ENCODE assay signal across 1 cellular context in the genomic region with DNA sequence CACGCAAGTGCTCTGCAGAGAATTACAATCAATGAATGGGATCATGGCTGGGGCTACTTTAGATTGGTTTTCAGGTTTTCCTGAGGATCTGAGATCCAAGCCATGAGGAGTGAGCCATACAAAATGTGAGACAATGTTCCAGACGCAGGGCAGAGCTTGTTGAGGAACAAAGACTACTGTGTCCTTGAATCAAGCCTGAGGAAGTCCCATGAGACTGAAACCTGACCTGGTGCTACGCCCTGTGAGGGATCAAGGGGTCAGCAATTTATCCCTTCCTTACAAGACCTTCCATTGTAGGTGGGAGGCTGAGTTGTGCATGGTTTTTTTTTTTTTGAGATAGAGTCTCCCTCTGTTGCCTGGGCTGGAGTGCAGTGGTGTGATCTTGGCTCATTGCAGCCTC.
TF ChIP-seq lines count a peak whose summit lies in the region.

No MANE protein-coding gene starts in this region.

TF ChIP-seq in IMR-90, 13 proteins besides CTCF, POLR2A, EP300 and RAD21:
- TF ChIP-seq, protein P1, sequence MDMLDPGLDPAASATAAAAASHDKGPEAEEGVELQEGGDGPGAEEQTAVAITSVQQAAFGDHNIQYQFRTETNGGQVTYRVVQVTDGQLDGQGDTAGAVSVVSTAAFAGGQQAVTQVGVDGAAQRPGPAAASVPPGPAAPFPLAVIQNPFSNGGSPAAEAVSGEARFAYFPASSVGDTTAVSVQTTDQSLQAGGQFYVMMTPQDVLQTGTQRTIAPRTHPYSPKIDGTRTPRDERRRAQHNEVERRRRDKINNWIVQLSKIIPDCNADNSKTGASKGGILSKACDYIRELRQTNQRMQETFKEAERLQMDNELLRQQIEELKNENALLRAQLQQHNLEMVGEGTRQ (IDR thresholded peaks at IDR 0.05; ENCODE audit: low read depth, low read length): no peak
- no peak for TF ChIP-seq RFX5 (IDR thresholded peaks at IDR 0.05; ENCODE audit: low read depth, low read length)
- TF ChIP-seq MXI1 (IDR thresholded peaks at IDR 0.05; ENCODE audit: borderline replicate concordance, low read depth, low read length): no peak
- no peak for TF ChIP-seq CEBPB (IDR thresholded peaks at IDR 0.05; ENCODE audit: low read depth, low read length)
- TF ChIP-seq RCOR1 (IDR thresholded peaks at IDR 0.05; ENCODE audit: insufficient replicate concordance, low read length): no peak
- no peak for TF ChIP-seq NFE2L2 (IDR thresholded peaks at IDR 0.05; ENCODE audit: low read depth, low read length)
- no peak for TF ChIP-seq MAZ (IDR thresholded peaks at IDR 0.05; ENCODE audit: borderline replicate concordance, low read depth, low read length)
- no peak for TF ChIP-seq SMC3 (IDR thresholded peaks at IDR 0.05; ENCODE audit: low read depth, low read length)
- TF ChIP-seq, protein P2, sequence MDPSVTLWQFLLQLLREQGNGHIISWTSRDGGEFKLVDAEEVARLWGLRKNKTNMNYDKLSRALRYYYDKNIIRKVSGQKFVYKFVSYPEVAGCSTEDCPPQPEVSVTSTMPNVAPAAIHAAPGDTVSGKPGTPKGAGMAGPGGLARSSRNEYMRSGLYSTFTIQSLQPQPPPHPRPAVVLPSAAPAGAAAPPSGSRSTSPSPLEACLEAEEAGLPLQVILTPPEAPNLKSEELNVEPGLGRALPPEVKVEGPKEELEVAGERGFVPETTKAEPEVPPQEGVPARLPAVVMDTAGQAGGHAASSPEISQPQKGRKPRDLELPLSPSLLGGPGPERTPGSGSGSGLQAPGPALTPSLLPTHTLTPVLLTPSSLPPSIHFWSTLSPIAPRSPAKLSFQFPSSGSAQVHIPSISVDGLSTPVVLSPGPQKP (IDR thresholded peaks at IDR 0.05; ENCODE audit: borderline replicate concordance, low read depth, low read length): no peak
- TF ChIP-seq FOS (IDR thresholded peaks at IDR 0.05; ENCODE audit: low read depth, low read length): no peak
- no peak for TF ChIP-seq MAFK (IDR thresholded peaks at IDR 0.05; ENCODE audit: low read depth, low read length)
- no peak for TF ChIP-seq BHLHE40 (IDR thresholded peaks at IDR 0.05; ENCODE audit: low read depth, low read length)
- no peak for TF ChIP-seq CHD1 (IDR thresholded peaks at IDR 0.05; ENCODE audit: low read depth, low read length)
